In the genomic region with DNA sequence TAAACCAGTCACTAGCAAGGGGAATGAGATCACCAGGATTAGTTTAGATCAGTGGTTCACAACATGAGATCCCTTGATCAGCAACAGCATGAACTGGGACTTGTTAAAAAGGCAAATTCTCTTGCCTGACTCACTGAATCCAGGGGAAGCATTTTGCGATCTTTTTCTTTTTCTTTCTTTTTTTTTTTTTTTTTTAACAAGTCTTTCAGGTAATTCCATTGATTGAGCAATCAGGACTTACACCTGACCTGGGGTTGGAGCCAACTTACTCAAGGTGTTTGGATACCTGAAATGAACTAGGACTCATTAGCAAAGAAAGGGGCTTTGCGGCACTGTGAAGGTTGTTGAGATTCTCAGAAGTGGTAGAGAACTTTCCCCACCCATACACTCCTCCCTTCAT, we compare ENCODE assay signal across 31 cellular contexts. TPM values are rescaled to one million over a fixed set of nuclear protein-coding genes. Genes with fewer than 3 reads are reported as not detected.
"Had no signal": no experiment of that assay in that cellular context is flagged by ENCODE, and none has a peak within 500 bp of the region (broad histone marks: within the 10 kb centered on the region; RNA-seq: fewer than 3 reads in every experiment).

No MANE protein-coding gene starts in this region.

- H3K4me3 Mint-ChIP-seq: immature natural killer cell; mesothelial cell of epicardium; naive thymus-derived CD4-positive, alpha-beta T cell; nephron; neural progenitor cell; stimulated activated memory B cell treated with anti-CD40 and anti-IgM and Interleukin-4, amounts not matched to agents 10 μg/mL and 1 μg/mL and 100 μg/mL, for 72 hours had no signal

- H3K36me3 ChIP-seq: neural progenitor cell, prostate gland, right atrium auricular region, thoracic aorta, tibial nerve had no signal

- H3K27me3 ChIP-seq: dorsolateral prefrontal cortex, esophagus muscularis mucosa, neural progenitor cell, right atrium auricular region, sigmoid colon, spleen, tibial nerve had no signal

- DNase-seq: central memory CD4-positive, alpha-beta T cell; dorsolateral prefrontal cortex; effector CD4-positive, alpha-beta T cell; foreskin melanocyte; glutamatergic neuron; hypothalamus; immature natural killer cell; islet precursor cell; kidney glomerular epithelial cell; mesenchymal stem cell; mucosa of descending colon; naive thymus-derived CD4-positive, alpha-beta T cell; sigmoid colon; spleen; stimulated activated CD4-positive, alpha-beta T cell treated with anti-CD3 and anti-CD28 coated beads, Interleukin-4, amount 100 ng/mL, for 4 hours; stimulated activated naive CD8-positive, alpha-beta T cell treated with anti-CD3 and anti-CD28 coated beads, Interleukin-15, Interleukin-2, amounts not matched to agents 100 U/mL and 50 U/mL, for 24 hours had no signal

- H3K4me1 ChIP-seq: esophagus muscularis mucosa, neural progenitor cell, parathyroid adenoma, prostate gland, right atrium auricular region, sigmoid colon, spleen, tibial nerve had no signal

- ATAC-seq: naive thymus-derived CD4-positive, alpha-beta T cell; stimulated activated memory B cell treated with anti-CD40 and anti-IgM and Interleukin-4, amounts not matched to agents 10 μg/mL and 1 μg/mL and 100 μg/mL, for 72 hours; stimulated activated naive CD8-positive, alpha-beta T cell treated with anti-CD3 and anti-CD28 coated beads, Interleukin-15, Interleukin-2, amounts not matched to agents 100 U/mL and 50 U/mL, for 24 hours had no signal

- H3K4me1 Mint-ChIP-seq: immature natural killer cell; naive thymus-derived CD4-positive, alpha-beta T cell; neural progenitor cell; stimulated activated memory B cell treated with anti-CD40 and anti-IgM and Interleukin-4, amounts not matched to agents 10 μg/mL and 1 μg/mL and 100 μg/mL, for 72 hours had no signal

- H3K36me3 Mint-ChIP-seq: neural progenitor cell; stimulated activated memory B cell treated with anti-CD40 and anti-IgM and Interleukin-4, amounts not matched to agents 10 μg/mL and 1 μg/mL and 100 μg/mL, for 72 hours had no signal

- H3K9ac ChIP-seq: neural progenitor cell, parathyroid adenoma had no signal

- H2AFZ ChIP-seq: neural progenitor cell, parathyroid adenoma had no signal

- H3K4me3 ChIP-seq: dorsolateral prefrontal cortex, esophagus muscularis mucosa, lung, mucosa of descending colon, neural progenitor cell, prostate gland, right atrium auricular region, sigmoid colon, skin epidermis, spleen, thoracic aorta, tibial nerve had no signal

- H3K27ac Mint-ChIP-seq: immature natural killer cell; mesothelial cell of epicardium; naive thymus-derived CD4-positive, alpha-beta T cell; nephron; neural progenitor cell; stimulated activated memory B cell treated with anti-CD40 and anti-IgM and Interleukin-4, amounts not matched to agents 10 μg/mL and 1 μg/mL and 100 μg/mL, for 72 hours had no signal

- H3K4me2 ChIP-seq: neural progenitor cell had no signal

- H3K9me3 ChIP-seq: mucosa of descending colon, prostate gland, sigmoid colon, thoracic aorta had no signal

- H3K27ac ChIP-seq: dorsolateral prefrontal cortex, epithelial cell of prostate, esophagus muscularis mucosa, neural progenitor cell, parathyroid adenoma, prostate gland, right atrium auricular region, sigmoid colon, skin epidermis, spleen, thoracic aorta, tibial nerve had no signal

- H3K79me2 ChIP-seq: parathyroid adenoma had no signal

RNA-seq across cellular contexts. Expression of a gene that starts 47.1 kb away (rescaled TPM):
- total RNA-seq: cerebellum; fibroblast of lung; naive thymus-derived CD4-positive, alpha-beta T cell; spleen had no signal
- polyA plus RNA-seq: fibroblast of lung; immature natural killer cell; naive thymus-derived CD4-positive, alpha-beta T cell had no signal
